19 cellular contexts compared by ENCODE assay signal in genomic region chr5:78492216-78492615, GRCh38.
A peak's percentile ranks its signal among the peaks of the same experiment; 100 is the strongest.
DNase-seq lines count a peak whose midpoint lies in the region; ATAC-seq and TF ChIP-seq lines count a peak whose summit lies in the region.
"Had no signal": no experiment of that assay in that cellular context is flagged by ENCODE, and none has a peak within 500 bp of the region (broad histone marks: within the 10 kb centered on the region; RNA-seq: fewer than 3 reads in every experiment).

No MANE protein-coding gene starts in this region.

- H2AFZ ChIP-seq in DND-41 (ENCODE audit: low read depth, low read length) (no peak overlapping the region), neural cell (ENCODE audit: low read depth, low read length) (no peak overlapping the region)

- no peaks in the 10 kb centered on the region for H3F3A ChIP-seq in neural cell (ENCODE audit: insufficient read depth, low read length, poor library complexity, severe bottlenecking)

- no peaks in the 10 kb centered on the region for H3K27me3 ChIP-seq in DND-41 (ENCODE audit: insufficient read depth, low read length, poor library complexity)
- H3K27me3 ChIP-seq in neural cell (ENCODE audit: insufficient read depth, low read depth, low read length) = no peaks in the 10 kb centered on the region
- H3K27me3 ChIP-seq in CD4-positive, alpha-beta T cell (ENCODE audit: control insufficient read depth, insufficient read depth, low read length) = no peaks in the 10 kb centered on the region
- H3K27me3 ChIP-seq: MG63 had no signal

- ATAC-seq in DND-41 (ENCODE audit: insufficient read depth, low read depth) (no peak), GM19467 (IDR thresholded peaks at IDR 0.05; ENCODE audit: unreplicated experiment) (no peak)
- no peak for ATAC-seq in CD4-positive, alpha-beta T cell (ENCODE audit: poor library complexity)
- ATAC-seq: Panc1 had no signal

- H3K36me3 ChIP-seq in DND-41 (ENCODE audit: insufficient read depth, low read length) (no peaks in the 10 kb centered on the region), neural cell (ENCODE audit: insufficient read depth, low read length) (peaks cover under 1% of the 10 kb centered on the region)

- DNase-seq in DND-41 (no peak), HFFc6 (no peak), RWPE1 (ENCODE audit: low spot score) (no peak), NCI-H2171 (lab: John Stamatoyannopoulos, UW) (no peak)
- no peak for DNase-seq in CD4-positive, alpha-beta T cell
- DNase-seq: Caco-2, DMS153, KG1, MG63, NCI-H1105 treated with DMSO at 0.1 percent for 48 hours, NCI-H1694 treated with DMSO at 0.1 percent for 48 hours, NCI-H2171 treated with DMSO at 0.1 percent for 48 hours, NCI-H446 treated with DMSO at 0.1 percent for 48 hours, NCI-H748 treated with DMSO at 0.1 percent for 48 hours, SHP77 had no signal

- intact Hi-C loops in CD4-positive, alpha-beta T cell (cut with DNase I, micrococcal nuclease) = no loop called here

- H3K27ac Mint-ChIP-seq in HFFc6 = peak overlapping the region; percentile 34; the same call in 1 of the 2 replicates
- H3K27ac Mint-ChIP-seq in CD4-positive, alpha-beta T cell = no peak overlapping the region

- peaks cover 6% of the 10 kb centered on the region; the same call in 1 of the 2 replicates for H3K36me3 Mint-ChIP-seq in HFFc6 (ENCODE audit: low read depth)
- peaks cover 14% of the 10 kb centered on the region for H3K36me3 Mint-ChIP-seq in CD4-positive, alpha-beta T cell (ENCODE audit: low read depth)

- H3K4me3 ChIP-seq in DND-41 (ENCODE audit: low read depth in 1 of 2, low read length in 2 of 2) = no peak overlapping the region
- H3K4me3 ChIP-seq in neural cell (ENCODE audit: low read length) = no peak overlapping the region
- H3K4me3 ChIP-seq: MG63 had no signal

- no peaks in the 10 kb centered on the region for H4K20me1 ChIP-seq in DND-41 (ENCODE audit: insufficient read depth, low read length)
- no peaks in the 10 kb centered on the region for H4K20me1 ChIP-seq in neural cell (ENCODE audit: insufficient read depth)

- no peaks in the 10 kb centered on the region for H3K9me3 Mint-ChIP-seq in HFFc6
- no peaks in the 10 kb centered on the region for H3K9me3 Mint-ChIP-seq in CD4-positive, alpha-beta T cell

- H3K9me3 ChIP-seq in DND-41 (ENCODE audit: insufficient read depth, low read length, severe bottlenecking) = no peaks in the 10 kb centered on the region
- H3K9me3 ChIP-seq in neural cell (ENCODE audit: low read length) = no peaks in the 10 kb centered on the region
- no peaks in the 10 kb centered on the region for H3K9me3 ChIP-seq in CD4-positive, alpha-beta T cell (ENCODE audit: control insufficient read depth, low read length)
- H3K9me3 ChIP-seq: Caco-2, MG63 had no signal

- no peaks in the 10 kb centered on the region for H3K79me2 ChIP-seq in DND-41 (ENCODE audit: insufficient read depth, low read length)
- H3K79me2 ChIP-seq in neural cell (replicated peaks; ENCODE audit: insufficient read depth, low read length) = no peaks in the 10 kb centered on the region

- H3K4me1 Mint-ChIP-seq in HFFc6 (ENCODE audit: low read depth) = peaks cover 28% of the 10 kb centered on the region
- H3K4me1 Mint-ChIP-seq in CD4-positive, alpha-beta T cell (ENCODE audit: low read depth) = no peaks in the 10 kb centered on the region

- CTCF ChIA-PET in RWPE1 (lab: Yijun Ruan, JAX) = interaction anchor here (0.6 to 1.6 kb wide), 3 partner anchors 24 to 156 kb away, joined by 3 to 8 read pairs (median 3); no protein-coding TSS in a partner anchor
- CTCF ChIA-PET in CD4-positive, alpha-beta T cell (lab: Charles Lee) = no interaction called here

- H3K27ac ChIP-seq in DND-41 (ENCODE audit: low read length) (no peak overlapping the region), RWPE1 (peak overlapping the region; percentile 8; the same call in 1 of the 2 replicates), neural cell (ENCODE audit: low read length) (no peak overlapping the region)
- H3K27ac ChIP-seq in CD4-positive, alpha-beta T cell (ENCODE audit: low read depth, low read length) = no peak overlapping the region

- H3K4me3 Mint-ChIP-seq in HFFc6 = no peak overlapping the region
- H3K4me3 Mint-ChIP-seq in CD4-positive, alpha-beta T cell = no peak overlapping the region
- H3K4me3 Mint-ChIP-seq: CD14-positive monocyte had no signal

- H3K9ac ChIP-seq in DND-41 (ENCODE audit: low read depth, low read length) (no peak overlapping the region), neural cell (ENCODE audit: low read length) (no peak overlapping the region)

- TF ChIP-seq CTCF in DND-41 (IDR thresholded peaks at IDR 0.05; ENCODE audit: borderline replicate concordance, extremely low read depth, low read length, poor library complexity, severe bottlenecking) = peak; percentile 27
- TF ChIP-seq CTCF in HFFc6 (IDR thresholded peaks at IDR 0.05) = no peak
- TF ChIP-seq CTCF in RWPE1 (conservative IDR thresholded peaks at IDR 0.05; ENCODE audit: low read depth) = no peak
- TF ChIP-seq CTCF in neural cell (IDR thresholded peaks at IDR 0.05; ENCODE audit: poor library complexity, severe bottlenecking) = peak; percentile 35
- no peak for TF ChIP-seq CTCF in CD4-positive, alpha-beta T cell (IDR thresholded peaks at IDR 0.05)

- H3K9me2 ChIP-seq in neural cell (ENCODE audit: insufficient read depth, low read length) = no peaks in the 10 kb centered on the region

- POLR2A ChIA-PET in RWPE1 (lab: Yijun Ruan, JAX; ENCODE audit: low non-redundant PET) = interaction anchor here (0.6 kb wide), 1 partner anchor 475 kb away, joined by 4 read pairs; no protein-coding TSS in a partner anchor
- POLR2A ChIA-PET in CD4-positive, alpha-beta T cell (lab: Charles Lee) = no interaction called here

- peak; percentile 36 for TF ChIP-seq RAD21 in neural cell (conservative IDR thresholded peaks at IDR 0.05)

- H3K4me1 ChIP-seq in DND-41 (ENCODE audit: insufficient read depth, low read length) = no peaks in the 10 kb centered on the region

- no peak for TF ChIP-seq EP300 in neural cell (conservative IDR thresholded peaks at IDR 0.05; ENCODE audit: poor library complexity, severe bottlenecking)

- H3K4me2 ChIP-seq in DND-41 (ENCODE audit: insufficient read depth, low read length) = no peak overlapping the region
- H3K4me2 ChIP-seq in neural cell (ENCODE audit: low read length) = no peak overlapping the region

- peaks cover 5% of the 10 kb centered on the region; the same call in 1 of the 2 replicates for H3K27me3 Mint-ChIP-seq in HFFc6 (ENCODE audit: insufficient read depth)
- peaks cover 7% of the 10 kb centered on the region for H3K27me3 Mint-ChIP-seq in CD4-positive, alpha-beta T cell

TF ChIP-seq in neural cell, 6 proteins besides CTCF, POLR2A, EP300 and RAD21:
- no peak for TF ChIP-seq EZH2 (IDR thresholded peaks at IDR 0.05; ENCODE audit: borderline replicate concordance, insufficient read depth, low read length, poor library complexity, severe bottlenecking)
- no peak for TF ChIP-seq MXI1 (conservative IDR thresholded peaks at IDR 0.05; ENCODE audit: poor library complexity, severe bottlenecking)
- no peak for TF ChIP-seq TAF1 (IDR thresholded peaks at IDR 0.05; ENCODE audit: low read depth)

Comparison
In these comparisons a context has a peak if more than half of its experiments do, and no peak if none do; other contexts are left out.
1. CTCF ChIP-seq: peak in DND-41 (single experiment) and neural cell (single experiment); none in HFFc6 (single experiment), RWPE1 (single experiment) and CD4-positive, alpha-beta T cell (single experiment).